In the genomic region with DNA sequence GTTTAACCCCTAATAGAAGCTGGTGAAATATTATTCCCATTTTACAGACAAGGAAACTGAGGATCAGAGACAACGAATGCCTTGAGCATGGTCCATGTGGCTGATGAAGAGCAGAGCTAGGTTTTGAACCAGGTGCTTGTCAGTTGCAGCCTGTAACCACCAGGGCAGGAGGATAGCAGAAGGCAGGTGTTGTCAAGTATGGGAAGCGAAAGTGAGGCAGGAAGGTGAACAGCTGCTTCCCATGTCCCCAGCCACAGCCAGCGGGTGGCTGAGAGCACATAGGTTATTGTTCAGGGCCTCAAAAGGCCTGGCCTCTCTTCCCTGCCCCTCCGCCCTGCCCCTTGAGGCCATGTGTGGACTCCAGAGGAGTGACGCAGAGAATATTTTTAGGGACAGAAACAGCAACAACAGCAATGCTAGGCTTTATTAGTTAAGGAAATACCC, we compare ENCODE assay signal across 9 cellular contexts. TPM values are rescaled to one million over a fixed set of nuclear protein-coding genes. Genes with fewer than 3 reads are reported as not detected.
DNase-seq lines count a peak whose midpoint lies in the region; ATAC-seq and TF ChIP-seq lines count a peak whose summit lies in the region.
"Had no signal": no experiment of that assay in that cellular context is flagged by ENCODE, and none has a peak within 500 bp of the region (broad histone marks: within the 10 kb centered on the region; RNA-seq: fewer than 3 reads in every experiment).

No MANE protein-coding gene starts in this region.

- peak; percentile 80 for ATAC-seq in GM19438 (IDR thresholded peaks at IDR 0.05; ENCODE audit: low read depth, unreplicated experiment)
- ATAC-seq in HG03280 (IDR thresholded peaks at IDR 0.05; ENCODE audit: unreplicated experiment) = peak; percentile 96
- ATAC-seq in activated B cell treated with CpG ODN at 0.5 μM for 24 hours (ENCODE audit: low read depth) = peak; percentile 49

- H3K36me3 Mint-ChIP-seq in activated B cell treated with CpG ODN at 0.5 μM for 24 hours (ENCODE audit: low read depth) = no peaks in the 10 kb centered on the region
- H3K36me3 Mint-ChIP-seq: activated naive CD8-positive, alpha-beta T cell treated with anti-CD3 and anti-CD28 coated beads, Interleukin-2, amount 10 ng/mL, durations not matched to agents 7 days and 5 days had no signal

- no peaks in the 10 kb centered on the region for H3K9me3 Mint-ChIP-seq in activated B cell treated with CpG ODN at 0.5 μM for 24 hours
- H3K9me3 Mint-ChIP-seq: activated naive CD8-positive, alpha-beta T cell treated with anti-CD3 and anti-CD28 coated beads, Interleukin-2, amount 10 ng/mL, durations not matched to agents 7 days and 5 days had no signal

- peaks cover 5% of the 10 kb centered on the region for H3K27me3 Mint-ChIP-seq in activated B cell treated with CpG ODN at 0.5 μM for 24 hours

- DNase-seq in DMS53 treated with DMSO at 0.1 percent for 48 hours (lab: John Stamatoyannopoulos, UW; ENCODE audit: unreplicated experiment) (peak; percentile 99), activated B cell treated with CpG ODN at 0.5 μM for 24 hours (no peak), activated gamma-delta T cell (lab: John Stamatoyannopoulos, UW) (no peak), T-helper 1 cell (no peak), posterior vena cava (ENCODE audit: low spot score) (no peak)
- DNase-seq in stimulated activated CD4-positive, alpha-beta T cell treated with anti-CD3 and anti-CD28 coated beads, Interleukin-2, amount 100 ng/mL, for 48 hours = no peak
- DNase-seq: activated naive CD8-positive, alpha-beta T cell treated with anti-CD3 and anti-CD28 coated beads, Interleukin-2, amount 10 ng/mL, durations not matched to agents 7 days and 5 days had no signal

- no peak for TF ChIP-seq CTCF in activated B cell treated with CpG ODN at 0.5 μM for 24 hours (IDR thresholded peaks at IDR 0.05)

- CTCF ChIA-PET in activated B cell treated with CpG ODN at 0.5 μM for 24 hours (lab: Charles Lee) = no interaction called here

- no peak overlapping the region for H3K27ac Mint-ChIP-seq in activated B cell treated with CpG ODN at 0.5 μM for 24 hours
- H3K27ac Mint-ChIP-seq: activated naive CD8-positive, alpha-beta T cell treated with anti-CD3 and anti-CD28 coated beads, Interleukin-2, amount 10 ng/mL, durations not matched to agents 7 days and 5 days had no signal

- intact Hi-C loops in activated B cell treated with CpG ODN at 0.5 μM for 24 hours (cut with micrococcal nuclease) (no loop called here), posterior vena cava (cut with DNase I) (loop anchor here in 1 of 2 donors (5.0 kb wide), 1 partner anchor 331 kb away; no protein-coding TSS in a partner anchor)

- H3K4me3 Mint-ChIP-seq in activated B cell treated with CpG ODN at 0.5 μM for 24 hours = peak overlapping the region; percentile 2
- H3K4me3 Mint-ChIP-seq: activated naive CD8-positive, alpha-beta T cell treated with anti-CD3 and anti-CD28 coated beads, Interleukin-2, amount 10 ng/mL, durations not matched to agents 7 days and 5 days had no signal

- H3K4me1 Mint-ChIP-seq in activated B cell treated with CpG ODN at 0.5 μM for 24 hours = peaks cover 26% of the 10 kb centered on the region

- POLR2A ChIA-PET in activated B cell treated with CpG ODN at 0.5 μM for 24 hours (lab: Charles Lee) = no interaction called here

RNA-seq across cellular contexts. Expression of a gene that starts 39.6 kb away (rescaled TPM):
- not detected in 2 replicates for total RNA-seq in activated B cell treated with CpG ODN at 0.5 μM for 24 hours
- total RNA-seq in posterior vena cava = 1 to 10 TPM; 3.2 to 3.6 TPM
